Comparison of ENCODE assay signal across 8 cellular contexts in genomic region chr9:97529363-97530076, GRCh38. TPM values are rescaled to one million over a fixed set of nuclear protein-coding genes. Genes with fewer than 3 reads are reported as not detected.
DNase-seq lines count a peak whose midpoint lies in the region; ATAC-seq and TF ChIP-seq lines count a peak whose summit lies in the region.

No MANE protein-coding gene starts in this region.

- in situ Hi-C loops in transverse colon (cut with MboI; ENCODE audit: low pct_ligation_motif_present in 1 of 4, low pct_unique_long_range_greater_than_20kb in 1 of 4, low sequenced_read_pairs in 3 of 4) = no loop called here

- H3K36me3 ChIP-seq in transverse colon = no peaks in the 10 kb centered on the region

- ATAC-seq in GM21360 (IDR thresholded peaks at IDR 0.05; ENCODE audit: unreplicated experiment) (peak; percentile 85), HG03571 (IDR thresholded peaks at IDR 0.05; ENCODE audit: unreplicated experiment) (peak; percentile 77)

- DNase-seq in GM12865 (ENCODE audit: low read depth) = peak; percentile 90
- peak; percentile 16 for DNase-seq in fibroblast of gingiva (ENCODE audit: low read depth)
- DNase-seq in transverse colon = no peak
- no peak for DNase-seq in posterior vena cava (ENCODE audit: low spot score)
- DNase-seq in T-helper 9 cell = no peak
- no peak for DNase-seq in HEK293T (ENCODE audit: extremely low spot score)

- H3K4me3 ChIP-seq in GM12865 (ENCODE audit: low read depth, low read length) (no peak overlapping the region; the same call in 1 of the 2 replicates), transverse colon (no peak overlapping the region)

- H3K4me1 ChIP-seq in transverse colon = peaks cover 4 to 23% (median 10%) of the 10 kb centered on the region in 4 donors

- peak overlapping the region; percentile 58 to 87 (median 68) for H3K27ac ChIP-seq in transverse colon

- CTCF ChIA-PET in HEK293T (lab: Yijun Ruan, JAX) = no interaction called here

- H3K27me3 ChIP-seq in transverse colon = no peaks in the 10 kb centered on the region

- no peak for TF ChIP-seq EP300 in transverse colon (IDR thresholded peaks at IDR 0.05; ENCODE audit: low read depth)

- no peak for TF ChIP-seq POLR2A in transverse colon (IDR thresholded peaks at IDR 0.05)

- POLR2A ChIA-PET in HEK293T (lab: Yijun Ruan, JAX) = no interaction called here

- intact Hi-C loops in transverse colon (cut with DNase I; ENCODE audit: low total_unique reads) = no loop called here
- intact Hi-C loops in posterior vena cava (cut with DNase I) = no loop called here

- no peak for TF ChIP-seq CTCF in GM12865 (IDR thresholded peaks at IDR 0.05; ENCODE audit: insufficient read depth, low read depth, low read length, missing control alignments)
- no peak for TF ChIP-seq CTCF in transverse colon (IDR thresholded peaks at IDR 0.05)

- no peaks in the 10 kb centered on the region for H3K9me3 ChIP-seq in transverse colon

- WGBS in transverse colon (ENCODE audit: low coverage in 1 of 2), 2 donors = 53 to 66% methylated on average over 4 to 11 of the region's 11 CpGs

TF ChIP-seq in HEK293T, 16 proteins besides CTCF, POLR2A, EP300 and RAD21:
- TF ChIP-seq L3MBTL2 (conservative IDR thresholded peaks at IDR 0.05) (no peak), SUZ12 (IDR thresholded peaks at IDR 0.05) (no peak), FOXM1 (IDR thresholded peaks at IDR 0.05; ENCODE audit: borderline replicate concordance) (no peak), ARNT (IDR thresholded peaks at IDR 0.05) (no peak), TARDBP (IDR thresholded peaks at IDR 0.05) (no peak), SP1 (IDR thresholded peaks at IDR 0.05) (no peak), ELF4 (IDR thresholded peaks at IDR 0.05) (no peak), LEF1 (IDR thresholded peaks at IDR 0.05; ENCODE audit: borderline replicate concordance) (no peak), FOXK2 (IDR thresholded peaks at IDR 0.05) (no peak), HDGF (IDR thresholded peaks at IDR 0.05; ENCODE audit: borderline replicate concordance) (no peak), FOXA1 (IDR thresholded peaks at IDR 0.05) (no peak), PKNOX1 (IDR thresholded peaks at IDR 0.05) (no peak), CTBP1 (IDR thresholded peaks at IDR 0.05; ENCODE audit: borderline replicate concordance) (no peak), ZNF384 (IDR thresholded peaks at IDR 0.05) (no peak), NFRKB (IDR thresholded peaks at IDR 0.05) (no peak), BHLHE40 (IDR thresholded peaks at IDR 0.05; ENCODE audit: borderline replicate concordance) (no peak)
TF ChIP-seq in HEK293T: peak in this region for 0.

RNA-seq across cellular contexts. Expression of gene TMOD1, which starts 28.1 kb away (rescaled TPM):
- total RNA-seq in transverse colon = 10 to 100 TPM in 1 of 4 donors, 1 to 10 TPM in 3; 4.2 to 11.6 (median 7.1) TPM
- total RNA-seq in posterior vena cava = 10 to 100 TPM; 57.8 to 72.1 TPM

Comparison
In these comparisons a context has a peak if more than half of its experiments do, and no peak if none do; other contexts are left out.
1. DNase-seq: peak in GM12865 (single experiment) and fibroblast of gingiva (single experiment); none in transverse colon (single experiment), posterior vena cava (single experiment), T-helper 9 cell (single experiment) and HEK293T (single experiment).
2. RNA of gene TMOD1, which starts 28.1 kb away (total RNA-seq): 57.8 to 72.1 TPM in posterior vena cava; 4.2 to 11.6 TPM in transverse colon; every median in the first group is over 4 times any median in the second.